ENCODE assay signal across 27 cellular contexts in genomic region chr2:96825057-96825456, GRCh38.
"Had no signal": no experiment of that assay in that cellular context is flagged by ENCODE, and none has a peak within 500 bp of the region (broad histone marks: within the 10 kb centered on the region; RNA-seq: fewer than 3 reads in every experiment).

No MANE protein-coding gene starts in this region.

- H3K4me3 ChIP-seq: left ventricle myocardium inferior, lung, neural progenitor cell, right atrium auricular region, skin epidermis, tibial nerve, upper lobe of left lung, vagina had no signal

- ATAC-seq: natural killer cell; sciatic nerve; stimulated activated memory B cell treated with anti-CD40 and anti-IgM and Interleukin-4, amounts not matched to agents 10 μg/mL and 1 μg/mL and 100 μg/mL, for 72 hours; stimulated activated naive CD8-positive, alpha-beta T cell treated with anti-CD3 and anti-CD28 coated beads, Interleukin-15, amount 100 ng/mL, for 72 hours had no signal

- FAIRE-seq: islet of Langerhans had no signal

- H3K27me3 ChIP-seq: neural progenitor cell, neutrophil, right atrium auricular region, tibial nerve, upper lobe of left lung, vagina had no signal

- H3K9me3 ChIP-seq: left ventricle myocardium inferior, neutrophil, right atrium auricular region, tibial nerve, upper lobe of left lung, vagina had no signal

- H3K27ac ChIP-seq: left ventricle myocardium inferior, neural progenitor cell, neutrophil, parathyroid adenoma, right atrium auricular region, skin epidermis, tibial nerve, upper lobe of left lung, vagina had no signal

- H3K4me3 Mint-ChIP-seq: immature natural killer cell; mesothelial cell of epicardium; naive B cell; natural killer cell; nephron progenitor cell; neural progenitor cell; stimulated activated memory B cell treated with anti-CD40 and anti-IgM and Interleukin-4, amounts not matched to agents 10 μg/mL and 1 μg/mL and 100 μg/mL, for 72 hours; stimulated activated naive CD8-positive, alpha-beta T cell treated with anti-CD3 and anti-CD28 coated beads, Interleukin-15, amount 100 ng/mL, for 72 hours had no signal

- H3K9ac ChIP-seq: neural progenitor cell, parathyroid adenoma had no signal

- H3K27ac Mint-ChIP-seq: immature natural killer cell; natural killer cell; nephron progenitor cell; neural progenitor cell; stimulated activated memory B cell treated with anti-CD40 and anti-IgM and Interleukin-4, amounts not matched to agents 10 μg/mL and 1 μg/mL and 100 μg/mL, for 72 hours had no signal

- DNase-seq: hypothalamus; immature natural killer cell; left ventricle myocardium inferior; mesendoderm; naive B cell; natural killer cell; nephron progenitor cell; occipital lobe; stimulated activated CD4-positive, alpha-beta T cell treated with anti-CD3 and anti-CD28 coated beads, Interleukin-2, amount 100 ng/mL, for 48 hours; stimulated activated CD4-positive, alpha-beta T cell treated with anti-CD3 and anti-CD28 coated beads, Interleukin-4, amount 100 ng/mL, for 4 hours; stimulated activated CD8-positive, alpha-beta memory T cell treated with anti-CD3 and anti-CD28 coated beads, Interleukin-4, amount 100 ng/mL, for 48 hours; stimulated activated naive CD4-positive, alpha-beta T cell treated with Interleukin-2 at 50 U/mL for 16 hours; stimulated activated naive CD8-positive, alpha-beta T cell treated with anti-CD3 and anti-CD28 coated beads, Interleukin-15, amount 100 ng/mL, for 72 hours; upper lobe of left lung had no signal

- H3K27me3 Mint-ChIP-seq: naive B cell; progenitor cell of endocrine pancreas; stimulated activated memory B cell treated with anti-CD40 and anti-IgM and Interleukin-4, amounts not matched to agents 10 μg/mL and 1 μg/mL and 100 μg/mL, for 72 hours; stimulated activated naive CD8-positive, alpha-beta T cell treated with anti-CD3 and anti-CD28 coated beads, Interleukin-15, amount 100 ng/mL, for 72 hours had no signal

- H2AFZ ChIP-seq: neural progenitor cell, parathyroid adenoma had no signal

- H3K4me2 ChIP-seq: neural progenitor cell had no signal

- H3K9me3 Mint-ChIP-seq: immature natural killer cell; mesothelial cell of epicardium; naive B cell; natural killer cell; nephron progenitor cell; neural progenitor cell; stimulated activated memory B cell treated with anti-CD40 and anti-IgM and Interleukin-4, amounts not matched to agents 10 μg/mL and 1 μg/mL and 100 μg/mL, for 72 hours; stimulated activated naive CD8-positive, alpha-beta T cell treated with anti-CD3 and anti-CD28 coated beads, Interleukin-15, amount 100 ng/mL, for 72 hours had no signal

- H3K36me3 ChIP-seq: neural progenitor cell had no signal
